In genomic region chr6:36851149-36851614, GRCh38 we compare ENCODE assay signal across 8 cellular contexts. TPM values are rescaled to one million over a fixed set of nuclear protein-coding genes. Genes with fewer than 3 reads are reported as not detected.
DNase-seq lines count a peak whose midpoint lies in the region; ATAC-seq and TF ChIP-seq lines count a peak whose summit lies in the region.

No MANE protein-coding gene starts in this region.

- H4K20me1 ChIP-seq in OCI-LY7 (ENCODE audit: insufficient read depth, low read length), result 0 out of 2 replicates have a peak, but pooled peaks cover 6% of the 10 kb centered on the region

- CTCF ChIA-PET in OCI-LY7 (lab: Charles Lee; ENCODE audit: unreplicated experiment), result interaction anchor here (2.0 to 2.7 kb wide), 2 partner anchors 82 to 92 kb away, joined by 6 to 9 read pairs; no protein-coding TSS in a partner anchor

- no peaks in the 10 kb centered on the region for H3K79me2 ChIP-seq in OCI-LY7 (ENCODE audit: insufficient read depth, low read depth, low read length)

- no peak overlapping the region for H3K4me3 ChIP-seq in OCI-LY7 (ENCODE audit: low read depth, low read length, poor library complexity, severe bottlenecking)
- H3K4me3 ChIP-seq in brain microvascular endothelial cell (ENCODE audit: low read depth, low read length), result no peak overlapping the region

- no peak overlapping the region for H3K4me3 Mint-ChIP-seq in immature natural killer cell

- no peaks in the 10 kb centered on the region for H3K9me3 ChIP-seq in OCI-LY7 (ENCODE audit: low read length)

- H3K36me3 ChIP-seq in OCI-LY7 (ENCODE audit: insufficient read depth, low read length), result peaks cover 56% of the 10 kb centered on the region
- H3K36me3 ChIP-seq in brain microvascular endothelial cell (replicated peaks), result peaks cover 2% of the 10 kb centered on the region

- H3K27me3 Mint-ChIP-seq in immature natural killer cell (ENCODE audit: low read depth in 3 of 3), result peaks cover 3 to 8% (median 4%) of the 10 kb centered on the region in 3 donors

- H3K27ac Mint-ChIP-seq in immature natural killer cell, result no peak overlapping the region

- no peak overlapping the region for H3K4me2 ChIP-seq in OCI-LY7 (ENCODE audit: low read length)

- intact Hi-C loops in OCI-LY7 (cut with micrococcal nuclease; ENCODE audit: unreplicated experiment), result loop anchor here (1.0 to 5.0 kb wide), 2 partner anchors 69 to 85 kb away; no protein-coding TSS in a partner anchor

- no peaks in the 10 kb centered on the region for H3K9me2 ChIP-seq in OCI-LY7 (ENCODE audit: insufficient read depth, low read length)

- H3K36me3 Mint-ChIP-seq in immature natural killer cell, result peaks cover 32 to 59% (median 52%) of the 10 kb centered on the region in 3 donors

- H3K9me3 Mint-ChIP-seq in immature natural killer cell, result peaks cover 7 to 18% (median 15%) of the 10 kb centered on the region in 6 donors

- POLR2A ChIA-PET in OCI-LY7 (lab: Charles Lee), result interaction anchor here (0.6 to 2.1 kb wide), 2 partner anchors 22 to 85 kb away, joined by 4 to 6 read pairs; no protein-coding TSS in a partner anchor

- in situ Hi-C loops in brain microvascular endothelial cell (cut with HindIII; ENCODE audit: low pct_ligation_motif_present, low sequenced_read_pairs), result no loop called here

- no peak overlapping the region for H3K27ac ChIP-seq in OCI-LY7 (ENCODE audit: low read depth, low read length, poor library complexity, severe bottlenecking)
- no peak overlapping the region for H3K27ac ChIP-seq in brain microvascular endothelial cell

- no peaks in the 10 kb centered on the region for H3K27me3 ChIP-seq in brain microvascular endothelial cell (replicated peaks)

- BruUV-seq in OCI-LY7 (replicated peaks; lab: Mats Ljungman, UMichigan), result no TSS peak

- peak; percentile 58 for DNase-seq in Daoy (ENCODE audit: low read depth)
- peak in 51 of 76 experiments; percentile 22 to 80 (median 62) for DNase-seq in HUDEP-2 (lab: John Stamatoyannopoulos, UW; ENCODE audit: unreplicated experiment in 76 of 76)
- peak; percentile 71 for DNase-seq in OCI-LY7 (ENCODE audit: low spot score)
- peak; percentile 71 for DNase-seq in brain microvascular endothelial cell
- peak; percentile 30 to 43 (median 31) for DNase-seq in immature natural killer cell
- DNase-seq in stimulated activated naive CD4-positive, alpha-beta T cell (lab: John Stamatoyannopoulos, UW), result peak in 5 of 6 experiments; percentile 2 to 52 (median 19)
- DNase-seq in DMS153 (lab: John Stamatoyannopoulos, UW), result no peak

- H3K4me1 Mint-ChIP-seq in immature natural killer cell, result no peaks in the 10 kb centered on the region

- TF ChIP-seq CTCF in OCI-LY7 (conservative IDR thresholded peaks at IDR 0.05; ENCODE audit: low read length) (peak; percentile 98), brain microvascular endothelial cell (IDR thresholded peaks at IDR 0.05; ENCODE audit: low read depth, low read length, missing control alignments) (peak; percentile 84)

- no peak overlapping the region for H2AFZ ChIP-seq in OCI-LY7 (ENCODE audit: low read length)

- ATAC-seq in GM21619 (IDR thresholded peaks at IDR 0.05; ENCODE audit: unreplicated experiment), result no peak

- no peaks in the 10 kb centered on the region for H3K4me1 ChIP-seq in OCI-LY7 (ENCODE audit: insufficient read depth, low read length, poor library complexity, severe bottlenecking)

RNA-seq across cellular contexts. Expression of gene CPNE5, which starts 11.9 kb away (rescaled TPM):
- 0.63 TPM in 1 of 2 replicates, not detected in the other for total RNA-seq in Daoy (2014; rRNA removed; shearing (Covaris generic))
- total RNA-seq in OCI-LY7 (2014; rRNA removed; shearing (Covaris generic)), result 25.3 and 37.7 TPM in 2 replicates
- total RNA-seq in OCI-LY7 (2022), result 70.7 and 89.8 TPM in 2 replicates
- polyA plus RNA-seq in immature natural killer cell, result under 1 TPM; 0.29 to 0.52 (median 0.49) TPM

RNA-seq across cellular contexts. Expression of gene PPIL1, which starts 23.4 kb away (rescaled TPM):
- 88.3 and 108 TPM in 2 replicates for total RNA-seq in Daoy (2014; rRNA removed; shearing (Covaris generic))
- total RNA-seq in OCI-LY7 (2014; rRNA removed; shearing (Covaris generic)), result 34.6 and 38.9 TPM in 2 replicates
- 35.6 and 40.0 TPM in 2 replicates for total RNA-seq in OCI-LY7 (2022)
- 10 to 100 TPM; 10.8 to 18.1 (median 15.1) TPM for polyA plus RNA-seq in immature natural killer cell

RNA-seq across cellular contexts. Expression of gene C6orf89, which starts 34.6 kb away (rescaled TPM):
- 38.7 and 48.3 TPM in 2 replicates for total RNA-seq in Daoy (2014; rRNA removed; shearing (Covaris generic))
- 14.7 and 20.1 TPM in 2 replicates for total RNA-seq in OCI-LY7 (2014; rRNA removed; shearing (Covaris generic))
- total RNA-seq in OCI-LY7 (2022), result 25.7 and 30.0 TPM in 2 replicates
- polyA plus RNA-seq in immature natural killer cell, result 10 to 100 TPM; 26.8 to 54.2 (median 43.8) TPM

Comparison
In these comparisons a context has a peak if more than half of its experiments do, and no peak if none do; other contexts are left out.
1. RNA of gene CPNE5, which starts 11.9 kb away (total RNA-seq): 25.3 to 89.8 TPM in OCI-LY7; 0.63 TPM in Daoy; every median in the first group is over 10 times any median in the second.